In the genomic region with DNA sequence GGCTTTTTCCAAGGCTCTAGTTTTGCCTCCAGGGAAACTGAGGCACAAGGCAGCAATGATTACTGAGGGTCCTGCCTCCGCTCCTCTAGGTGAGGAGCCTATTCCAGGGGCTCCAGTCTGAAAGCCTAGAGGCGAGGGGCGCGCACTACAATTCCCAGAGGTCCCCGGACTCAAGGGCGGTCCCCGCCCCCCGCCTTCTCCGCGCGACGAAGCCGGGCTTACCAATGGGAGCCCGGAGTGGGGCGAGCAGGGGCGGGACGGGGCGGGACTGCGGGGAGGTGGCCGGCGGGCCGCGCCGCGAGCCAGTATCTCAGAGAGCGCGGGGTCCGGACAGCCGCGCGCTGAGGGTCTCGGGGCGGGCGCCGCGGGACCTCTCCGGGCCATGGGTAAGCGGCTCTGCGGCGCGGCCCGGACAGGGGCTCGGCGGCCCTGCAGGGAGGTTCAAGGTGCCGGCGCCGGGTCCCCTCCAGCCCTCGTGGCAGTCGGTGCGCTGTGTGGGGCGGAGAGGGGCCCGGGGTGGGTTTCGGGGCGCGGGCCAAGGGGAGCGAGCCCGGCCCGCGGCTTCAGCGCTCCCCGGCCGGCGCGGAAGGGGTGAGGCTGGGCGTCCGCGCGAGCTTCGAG, we compare ENCODE assay signal across 8 cellular contexts. TPM values are rescaled to one million over a fixed set of nuclear protein-coding genes. Genes with fewer than 3 reads are reported as not detected.
DNase-seq lines count a peak whose midpoint lies in the region; ATAC-seq, FAIRE-seq and TF ChIP-seq lines count a peak whose summit lies in the region.

A gene with protein sequence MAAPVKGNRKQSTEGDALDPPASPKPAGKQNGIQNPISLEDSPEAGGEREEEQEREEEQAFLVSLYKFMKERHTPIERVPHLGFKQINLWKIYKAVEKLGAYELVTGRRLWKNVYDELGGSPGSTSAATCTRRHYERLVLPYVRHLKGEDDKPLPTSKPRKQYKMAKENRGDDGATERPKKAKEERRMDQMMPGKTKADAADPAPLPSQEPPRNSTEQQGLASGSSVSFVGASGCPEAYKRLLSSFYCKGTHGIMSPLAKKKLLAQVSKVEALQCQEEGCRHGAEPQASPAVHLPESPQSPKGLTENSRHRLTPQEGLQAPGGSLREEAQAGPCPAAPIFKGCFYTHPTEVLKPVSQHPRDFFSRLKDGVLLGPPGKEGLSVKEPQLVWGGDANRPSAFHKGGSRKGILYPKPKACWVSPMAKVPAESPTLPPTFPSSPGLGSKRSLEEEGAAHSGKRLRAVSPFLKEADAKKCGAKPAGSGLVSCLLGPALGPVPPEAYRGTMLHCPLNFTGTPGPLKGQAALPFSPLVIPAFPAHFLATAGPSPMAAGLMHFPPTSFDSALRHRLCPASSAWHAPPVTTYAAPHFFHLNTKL (plus strand): TSS at position 308 of the 621 bp plus-strand sequence. CDS start 75 bp downstream, at position 383.

- peak; percentile 42 for ATAC-seq in HG03196 (IDR thresholded peaks at IDR 0.05; ENCODE audit: unreplicated experiment)

- no peaks in the 10 kb centered on the region for H3K9me3 ChIP-seq in kidney (ENCODE audit: control insufficient read depth in 1 of 2, low read length in 2 of 2)

- FAIRE-seq in kidney (lab: Jason Lieb, UNC), result no peak

- no peaks in the 10 kb centered on the region for H3K36me3 ChIP-seq in kidney (ENCODE audit: control insufficient read depth in 1 of 2, insufficient read depth in 2 of 2, low read length in 2 of 2)

- peak within 1 kb of the TSS; percentile 62 to 67 for H3K9ac ChIP-seq in kidney (ENCODE audit: low read length in 2 of 2)

- peak within 1 kb of the TSS; percentile 83 to 84 for H3K27ac ChIP-seq in kidney (ENCODE audit: low read depth in 2 of 2, low read length in 2 of 2)

- DNase-seq in AG10803 (ENCODE audit: low read depth), result peak; percentile 86
- DNase-seq in NCI-H226, result peak; percentile 88
- DNase-seq in activated CD4-positive, CD25-positive, alpha-beta regulatory T cell treated with anti-CD3 and anti-CD28 coated beads, Interleukin-2, amount 50 U/mL, for 16 hours (ENCODE audit: low read depth, low spot score), result peak; percentile 88
- peak; percentile 86 for DNase-seq in central memory CD4-positive, alpha-beta T cell
- peak; percentile 98 for DNase-seq in kidney
- peak; percentile 81 to 92 for DNase-seq in stimulated activated CD4-positive, alpha-beta T cell treated with anti-CD3 and anti-CD28 coated beads, Interleukin-15, amount 100 ng/mL, for 1 hour (ENCODE audit: low read depth in 1 of 2, low spot score in 1 of 2)

- peak; percentile 98 for TF ChIP-seq POLR2A in GM18951 (IDR thresholded peaks at IDR 0.05; ENCODE audit: extremely low read depth, insufficient read depth, insufficient read length)

- intact Hi-C loops in kidney (cut with DNase I), result no loop called here

- H3K4me1 ChIP-seq in kidney (ENCODE audit: control insufficient read depth in 1 of 2, insufficient read depth in 1 of 2, low read depth in 1 of 2, low read length in 2 of 2), result peaks cover 12 to 14% of the 10 kb centered on the region in 2 donors

- peak within 1 kb of the TSS; percentile 77 for H3K4me3 ChIP-seq in AG10803 (ENCODE audit: low read length)
- peak within 1 kb of the TSS; percentile 56 to 80 for H3K4me3 ChIP-seq in kidney (ENCODE audit: low read length in 2 of 2)

- TF ChIP-seq CTCF in AG10803 (conservative IDR thresholded peaks at IDR 0.05; ENCODE audit: low read length) (peak; percentile 41), kidney (IDR thresholded peaks at IDR 0.05; ENCODE audit: borderline replicate concordance, extremely low read depth, insufficient read depth) (peak; percentile 16)

- in situ Hi-C loops in GM18951 (cut with MboI; ENCODE audit: low sequenced_read_pairs, unreplicated experiment), result no loop called here

RNA-seq across cellular contexts. Expression of the gene that starts here (rescaled TPM):
- total RNA-seq in kidney, result 26.3 TPM
- polyA plus RNA-seq in kidney (ENCODE audit: insufficient read depth, low read depth, low replicate concordance), result 8.6 TPM

Comparison
In these comparisons a context has a peak if more than half of its experiments do, and no peak if none do; other contexts are left out.
1. Peak in every context shown above with its lines: DNase-seq, ATAC-seq, H3K4me3 ChIP-seq and H3K27ac ChIP-seq.